ENCODE assay signal across 23 cellular contexts in genomic region chr16:81574168-81574567, GRCh38.
"Had no signal": no experiment of that assay in that cellular context is flagged by ENCODE, and none has a peak within 500 bp of the region (broad histone marks: within the 10 kb centered on the region; RNA-seq: fewer than 3 reads in every experiment).

No MANE protein-coding gene starts in this region.

- ATAC-seq: activated CD8-positive, alpha-beta T cell treated with anti-CD3 and anti-CD28 coated beads, Interleukin-2, amount 10 ng/mL, durations not matched to agents 7 days and 5 days; activated naive CD4-positive, alpha-beta T cell treated with anti-CD3 and anti-CD28 coated beads, Interleukin-2, amount 50 U/mL, for 72 hours; activated T-helper 17 cell treated with anti-CD3 and anti-CD28 coated beads, Interleukin-2, amount 50 U/mL, for 72 hours; effector memory CD8-positive, alpha-beta T cell; gastrocnemius medialis had no signal

- H3K27ac ChIP-seq: colonic mucosa, dorsolateral prefrontal cortex, esophagus muscularis mucosa, gastrocnemius medialis, sigmoid colon, tibial nerve, VCaP had no signal

- H3K9me3 ChIP-seq: colonic mucosa, esophagus muscularis mucosa, gastrocnemius medialis, sigmoid colon, tibial nerve had no signal

- H3K36me3 Mint-ChIP-seq: activated naive CD4-positive, alpha-beta T cell treated with anti-CD3 and anti-CD28 coated beads, Interleukin-2, amount 50 U/mL, for 72 hours; naive B cell had no signal

- H3K4me3 ChIP-seq: colonic mucosa, dorsolateral prefrontal cortex, esophagus muscularis mucosa, gastrocnemius medialis, sigmoid colon, smooth muscle cell, tibial nerve had no signal

- DNase-seq: activated CD4-positive, alpha-beta T cell treated with anti-CD3 and anti-CD28 coated beads, Interleukin-2, amount 50 U/mL, for 1 hour; activated CD4-positive, CD25-positive, alpha-beta regulatory T cell treated with anti-CD3 and anti-CD28 coated beads, Interleukin-2, amount 50 U/mL, for 72 hours; activated CD8-positive, alpha-beta T cell treated with anti-CD3 and anti-CD28 coated beads, Interleukin-2, amount 10 ng/mL, durations not matched to agents 7 days and 5 days; aorta; colonic mucosa; effector memory CD8-positive, alpha-beta T cell; gastrocnemius medialis; hippocampal formation; mesenchymal stem cell; naive B cell; occipital lobe; sigmoid colon; stimulated activated CD4-positive, alpha-beta T cell treated with anti-CD3 and anti-CD28 coated beads, Interleukin-15, amount 100 ng/mL, for 24 hours; stimulated activated naive CD4-positive, alpha-beta T cell treated with Interleukin-2 at 50 U/mL for 16 hours had no signal

- H3K27me3 ChIP-seq: colonic mucosa, dorsolateral prefrontal cortex, esophagus muscularis mucosa, gastrocnemius medialis, sigmoid colon, tibial nerve had no signal

- H3K4me3 Mint-ChIP-seq: activated CD8-positive, alpha-beta T cell treated with anti-CD3 and anti-CD28 coated beads, Interleukin-2, amount 10 ng/mL, durations not matched to agents 7 days and 5 days; activated T-helper 17 cell treated with anti-CD3 and anti-CD28 coated beads, Interleukin-2, amount 50 U/mL, for 72 hours; brain; effector memory CD8-positive, alpha-beta T cell; naive B cell had no signal

- FAIRE-seq: endothelial cell of umbilical vein had no signal

- H3K27ac Mint-ChIP-seq: activated CD8-positive, alpha-beta T cell treated with anti-CD3 and anti-CD28 coated beads, Interleukin-2, amount 10 ng/mL, durations not matched to agents 7 days and 5 days; activated T-helper 17 cell treated with anti-CD3 and anti-CD28 coated beads, Interleukin-2, amount 50 U/mL, for 72 hours had no signal

- H3K4me1 ChIP-seq: colonic mucosa, gastrocnemius medialis had no signal

- H3K36me3 ChIP-seq: colonic mucosa, esophagus muscularis mucosa, gastrocnemius medialis, sigmoid colon, tibial nerve had no signal

- H3K9me3 Mint-ChIP-seq: activated naive CD4-positive, alpha-beta T cell treated with anti-CD3 and anti-CD28 coated beads, Interleukin-2, amount 50 U/mL, for 72 hours; activated T-helper 17 cell treated with anti-CD3 and anti-CD28 coated beads, Interleukin-2, amount 50 U/mL, for 72 hours; effector memory CD8-positive, alpha-beta T cell; naive B cell had no signal

- H3K27me3 Mint-ChIP-seq: activated T-helper 17 cell treated with anti-CD3 and anti-CD28 coated beads, Interleukin-2, amount 50 U/mL, for 72 hours; brain; effector memory CD8-positive, alpha-beta T cell; naive B cell had no signal
